Comparison of ENCODE assay signal across 26 cellular contexts in genomic region chr17:17227608-17228520, GRCh38. TPM values are rescaled to one million over a fixed set of nuclear protein-coding genes. Genes with fewer than 3 reads are reported as not detected.
A peak's percentile ranks its signal among the peaks of the same experiment; 100 is the strongest.
DNase-seq lines count a peak whose midpoint lies in the region; ATAC-seq and TF ChIP-seq lines count a peak whose summit lies in the region.
"Had no signal": no experiment of that assay in that cellular context is flagged by ENCODE, and none has a peak within 500 bp of the region (broad histone marks: within the 10 kb centered on the region; RNA-seq: fewer than 3 reads in every experiment).

No MANE protein-coding gene starts in this region.

- H3K4me2 ChIP-seq in GM23338 = no peak overlapping the region

- H3K9me3 Mint-ChIP-seq in glutamatergic neuron (ENCODE audit: unreplicated experiment) (peaks cover 9% of the 10 kb centered on the region), GM23338 (no peaks in the 10 kb centered on the region)
- H3K9me3 Mint-ChIP-seq: activated CD8-positive, alpha-beta T cell treated with anti-CD3 and anti-CD28 coated beads for 36 hours; activated T-cell treated with anti-CD3 and anti-CD28 coated beads, Interleukin-2, amount 50 U/mL, for 24 hours; naive thymus-derived CD8-positive, alpha-beta T cell had no signal

- TF ChIP-seq CTCF in glutamatergic neuron (IDR thresholded peaks at IDR 0.05; ENCODE audit: partially characterized antibody, unreplicated experiment) = no peak
- no peak for TF ChIP-seq CTCF in GM23338 (conservative IDR thresholded peaks at IDR 0.05; ENCODE audit: low read depth in 2 of 2)

- no peak for ATAC-seq in GM23338
- no peak for ATAC-seq in GM21526 (IDR thresholded peaks at IDR 0.05; ENCODE audit: low FRiP score, unreplicated experiment)
- ATAC-seq: activated CD8-positive, alpha-beta T cell treated with anti-CD3 and anti-CD28 coated beads for 36 hours; foreskin keratinocyte; naive thymus-derived CD8-positive, alpha-beta T cell had no signal

- H3K36me3 Mint-ChIP-seq in glutamatergic neuron (ENCODE audit: unreplicated experiment) (peaks cover 16% of the 10 kb centered on the region), GM23338 (ENCODE audit: low read depth) (peaks cover 78% of the 10 kb centered on the region)

- peaks cover 14% of the 10 kb centered on the region for H3K27me3 Mint-ChIP-seq in glutamatergic neuron (ENCODE audit: unreplicated experiment)
- H3K27me3 Mint-ChIP-seq in GM23338 (ENCODE audit: insufficient read depth, low read depth, poor library complexity) = peaks cover 12% of the 10 kb centered on the region
- H3K27me3 Mint-ChIP-seq: activated CD8-positive, alpha-beta T cell treated with anti-CD3 and anti-CD28 coated beads for 36 hours; activated T-cell treated with anti-CD3 and anti-CD28 coated beads, Interleukin-2, amount 50 U/mL, for 24 hours; naive thymus-derived CD8-positive, alpha-beta T cell had no signal

- H3K4me1 ChIP-seq in subcutaneous abdominal adipose tissue (ENCODE audit: control insufficient read depth in 5 of 5, insufficient read depth in 5 of 5, low read length in 5 of 5) (peaks cover 0 to 21% (median 13%) of the 10 kb centered on the region in 5 donors), GM23338 (ENCODE audit: insufficient read depth) (no peaks in the 10 kb centered on the region)
- H3K4me1 ChIP-seq: foreskin keratinocyte had no signal

- H3K9me2 ChIP-seq in GM23338 (ENCODE audit: insufficient read depth) = no peaks in the 10 kb centered on the region

- H3K4me3 ChIP-seq in subcutaneous abdominal adipose tissue (ENCODE audit: low read depth in 1 of 5, low read length in 5 of 5) (peak overlapping the region in 1 of 5 donors; percentile 12), GM23338 (no peak overlapping the region)
- H3K4me3 ChIP-seq: transverse colon had no signal

- H3K27me3 ChIP-seq in subcutaneous abdominal adipose tissue (ENCODE audit: control insufficient read depth in 5 of 5, insufficient read depth in 4 of 5, low read length in 5 of 5) = no peaks in the 10 kb centered on the region
- H3K27me3 ChIP-seq in GM23338 (ENCODE audit: insufficient read depth) = no peaks in the 10 kb centered on the region
- H3K27me3 ChIP-seq: foreskin keratinocyte, transverse colon had no signal

- H3K79me2 ChIP-seq in GM23338 (replicated peaks; ENCODE audit: insufficient read depth) = peaks cover 4% of the 10 kb centered on the region; the same call in 1 of the 2 replicates

- no peak overlapping the region for H2AFZ ChIP-seq in GM23338
- H2AFZ ChIP-seq: parathyroid adenoma had no signal

- H3K4me1 Mint-ChIP-seq in glutamatergic neuron (ENCODE audit: low read depth, unreplicated experiment) (peaks cover 33% of the 10 kb centered on the region), GM23338 (no peaks in the 10 kb centered on the region)

- H3K27ac Mint-ChIP-seq in glutamatergic neuron (ENCODE audit: unreplicated experiment) (peak overlapping the region; percentile 22), GM23338 (no peak overlapping the region)
- H3K27ac Mint-ChIP-seq: activated CD8-positive, alpha-beta T cell treated with anti-CD3 and anti-CD28 coated beads for 36 hours; activated T-cell treated with anti-CD3 and anti-CD28 coated beads, Interleukin-2, amount 50 U/mL, for 24 hours had no signal

- H3K9ac ChIP-seq in subcutaneous abdominal adipose tissue (ENCODE audit: low read length in 5 of 5) = no peak overlapping the region
- H3K9ac ChIP-seq: parathyroid adenoma had no signal

- no peaks in the 10 kb centered on the region for H3K9me3 ChIP-seq in subcutaneous abdominal adipose tissue (ENCODE audit: control insufficient read depth in 5 of 5, low read length in 5 of 5)
- H3K9me3 ChIP-seq: transverse colon had no signal

- peaks cover 0 to 100% (median 96%) of the 10 kb centered on the region in 5 donors for H3K36me3 ChIP-seq in subcutaneous abdominal adipose tissue (ENCODE audit: control insufficient read depth in 5 of 5, insufficient read depth in 5 of 5, low read length in 5 of 5)
- peaks cover 30% of the 10 kb centered on the region for H3K36me3 ChIP-seq in GM23338 (ENCODE audit: insufficient read depth)

- H3F3A ChIP-seq in GM23338 (replicated peaks; ENCODE audit: low read depth) = no peaks in the 10 kb centered on the region

- H4K20me1 ChIP-seq in GM23338 (replicated peaks; ENCODE audit: insufficient read depth) = peaks cover 3% of the 10 kb centered on the region; the same call in 1 of the 2 replicates

- H3K4me3 Mint-ChIP-seq in glutamatergic neuron (ENCODE audit: unreplicated experiment) = no peak overlapping the region
- H3K4me3 Mint-ChIP-seq in GM23338 = no peak overlapping the region
- H3K4me3 Mint-ChIP-seq: activated CD8-positive, alpha-beta T cell treated with anti-CD3 and anti-CD28 coated beads for 36 hours; activated T-cell treated with anti-CD3 and anti-CD28 coated beads, Interleukin-2, amount 50 U/mL, for 24 hours had no signal

- H3K27ac ChIP-seq in subcutaneous abdominal adipose tissue (ENCODE audit: low read depth, low read length) (peak overlapping the region; percentile 2), GM23338 (ENCODE audit: low read depth) (no peak overlapping the region)
- H3K27ac ChIP-seq: foreskin keratinocyte, parathyroid adenoma, transverse colon had no signal

- peak; percentile 24 for DNase-seq in SK-N-DZ (ENCODE audit: low spot score)
- DNase-seq in glutamatergic neuron = no peak
- DNase-seq in myocyte (ENCODE audit: low read depth) = peak; percentile 30
- DNase-seq in GM23338 (ENCODE audit: low spot score) = no peak
- DNase-seq in activated naive CD4-positive, alpha-beta T cell treated with Interleukin-2 at 50 U/mL for 16 hours = no peak
- DNase-seq in COLO668 (lab: John Stamatoyannopoulos, UW; ENCODE audit: unreplicated experiment) = no peak
- DNase-seq: activated CD4-positive, CD25-positive, alpha-beta regulatory T cell treated with anti-CD3 and anti-CD28 coated beads, Interleukin-2, amount 50 U/mL, for 72 hours; activated CD8-positive, alpha-beta T cell treated with anti-CD3 and anti-CD28 coated beads for 36 hours; activated naive CD4-positive, alpha-beta T cell treated with anti-CD3 and anti-CD28 coated beads, Interleukin-2, amount 50 U/mL, for 16 hours; activated T-cell treated with anti-CD3 and anti-CD28 coated beads, Interleukin-2, amount 50 U/mL, for 24 hours; AML-193; central memory CD4-positive, alpha-beta T cell; foreskin keratinocyte; GF-D8; mesendoderm; naive thymus-derived CD8-positive, alpha-beta T cell; NCI-H1092 treated with DMSO at 0.1 percent for 48 hours; NCI-H1930; OCI-M1; SHP77 treated with DMSO at 0.1 percent for 48 hours; stimulated activated CD4-positive, alpha-beta T cell treated with anti-CD3 and anti-CD28 coated beads, Interleukin-4, amount 100 ng/mL, for 1 hour; stimulated activated naive CD4-positive, alpha-beta T cell treated with Interleukin-2 at 50 U/mL for 16 hours; transverse colon had no signal

TF ChIP-seq in GM23338, 12 proteins besides CTCF, POLR2A, EP300 and RAD21 (continues in another document):
- TF ChIP-seq CREB1 (CRISPR knock-in tag; IDR thresholded peaks at IDR 0.05; ENCODE audit: low read depth) = no peak
- no peak for TF ChIP-seq ZNF331 (CRISPR knock-in tag; IDR thresholded peaks at IDR 0.05; ENCODE audit: low read depth)
- TF ChIP-seq STAT1 (IDR thresholded peaks at IDR 0.05; ENCODE audit: unreplicated experiment) = no peak
- no peak for TF ChIP-seq REST (IDR thresholded peaks at IDR 0.05; ENCODE audit: unreplicated experiment)

RNA-seq across cellular contexts. Expression of gene FLCN, which starts 9.1 kb away (rescaled TPM):
- polyA plus RNA-seq in SK-N-DZ (2014; cell fraction: cytosol; rRNA removed) = 11.8 and 15.7 TPM in 2 replicates
- polyA plus RNA-seq in SK-N-DZ (2014; cell fraction: nucleus; rRNA removed) = 29.5 and 32.0 TPM in 2 replicates
- 131 TPM for total RNA-seq in glutamatergic neuron (ENCODE audit: unreplicated experiment)
- total RNA-seq in myocyte = 66.4 TPM in 2 replicates
- polyA plus RNA-seq in myocyte (2012) = 62.8 TPM
- 35.9 and 36.6 TPM in 2 replicates for total RNA-seq in GM23338 (2014; rRNA removed; shearing (Covaris generic))
- 12.1 and 15.8 TPM in 2 replicates for polyA plus RNA-seq in GM23338 (2016; fragmentation: Nextera tagmentation; extraction: Ambion mirVana)

RNA-seq across cellular contexts. Expression of gene PLD6, which starts 21.7 kb away (rescaled TPM):
- 26.9 TPM in 2 replicates for polyA plus RNA-seq in SK-N-DZ (2014; cell fraction: cytosol; rRNA removed)
- 9.1 and 12.6 TPM in 2 replicates for polyA plus RNA-seq in SK-N-DZ (2014; cell fraction: nucleus; rRNA removed)
- 1.1 TPM for total RNA-seq in glutamatergic neuron (ENCODE audit: unreplicated experiment)
- total RNA-seq in myocyte = 8.8 and 9.4 TPM in 2 replicates
- 5.4 TPM for polyA plus RNA-seq in myocyte (2012)
- total RNA-seq in GM23338 (2014; rRNA removed; shearing (Covaris generic)) = not detected in 2 replicates
- 0.16 TPM in 1 of 2 replicates, not detected in the other for polyA plus RNA-seq in GM23338 (2016; fragmentation: Nextera tagmentation; extraction: Ambion mirVana)

RNA-seq across cellular contexts. Expression of gene COPS3, which starts 53.2 kb away (rescaled TPM):
- 255 and 282 TPM in 2 replicates for polyA plus RNA-seq in SK-N-DZ (2014; cell fraction: cytosol; rRNA removed)
- polyA plus RNA-seq in SK-N-DZ (2014; cell fraction: nucleus; rRNA removed) = 125 and 144 TPM in 2 replicates
- total RNA-seq in glutamatergic neuron (ENCODE audit: unreplicated experiment) (71.7 TPM), myocyte (85.2 and 104 TPM in 2 replicates)
- 46.9 TPM for polyA plus RNA-seq in myocyte (2012)
- total RNA-seq in GM23338 (2014; rRNA removed; shearing (Covaris generic)) = 121 and 134 TPM in 2 replicates
- polyA plus RNA-seq in GM23338 (2016; fragmentation: Nextera tagmentation; extraction: Ambion mirVana) = 90.9 and 108 TPM in 2 replicates

Comparison
In these comparisons a context has a peak if more than half of its experiments do, and no peak if none do; other contexts are left out.
1. DNase-seq: peak in SK-N-DZ (single experiment) and myocyte (single experiment); none in glutamatergic neuron (single experiment), GM23338 (single experiment), activated naive CD4-positive, alpha-beta T cell treated with Interleukin-2 at 50 U/mL for 16 hours (single experiment) and COLO668 (single experiment).